ENCODE assay signal across 7 cellular contexts in the genomic region with DNA sequence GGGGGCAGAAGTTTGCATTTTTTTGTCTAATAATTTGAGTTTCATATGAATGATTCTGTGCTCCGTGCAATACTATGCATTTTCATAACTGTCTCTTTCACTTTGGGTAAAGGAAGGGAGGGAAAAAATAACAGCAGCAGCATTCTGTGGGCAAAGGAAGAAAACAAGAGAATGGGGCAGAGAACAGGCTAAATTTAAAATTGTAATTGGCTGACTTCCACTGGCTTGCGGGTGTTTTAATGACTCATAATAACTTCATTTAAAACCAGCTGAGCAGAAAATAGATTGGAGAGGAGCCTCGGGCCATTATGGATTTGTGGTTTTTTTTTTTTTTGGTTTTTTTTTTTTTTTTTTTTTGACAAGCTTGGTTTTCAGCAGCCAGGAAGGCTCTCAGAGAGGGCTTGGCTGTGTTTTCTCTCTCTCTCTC.
DNase-seq lines count a peak whose midpoint lies in the region; ATAC-seq and TF ChIP-seq lines count a peak whose summit lies in the region.

No MANE protein-coding gene starts in this region.

- intact Hi-C loops in HCT116 (cut with micrococcal nuclease), result loop anchor here (10.0 kb wide), 1 partner anchor 262 kb away; a partner anchor contains a TSS
- intact Hi-C loops in left cardiac atrium (cut with DNase I), result no loop called here

- no peak for TF ChIP-seq RAD21 in HCT116 (IDR thresholded peaks at IDR 0.05; ENCODE audit: low read depth)

- H3K4me3 Mint-ChIP-seq in activated naive CD8-positive, alpha-beta T cell treated with anti-CD3 and anti-CD28 coated beads for 36 hours, result peak overlapping the region; percentile 35

- H3K36me3 Mint-ChIP-seq in activated naive CD8-positive, alpha-beta T cell treated with anti-CD3 and anti-CD28 coated beads for 36 hours, result no peaks in the 10 kb centered on the region

- no peaks in the 10 kb centered on the region for H3K9me3 Mint-ChIP-seq in activated naive CD8-positive, alpha-beta T cell treated with anti-CD3 and anti-CD28 coated beads for 36 hours

- no peak for TF ChIP-seq CTCF in HCT116 (IDR thresholded peaks at IDR 0.05 in 2 of 3, conservative IDR thresholded peaks at IDR 0.05 in 1 of 3; ENCODE audit: borderline replicate concordance in 1 of 3, insufficient read depth in 1 of 3, low read depth in 2 of 3, low read length in 2 of 3)
- TF ChIP-seq CTCF in smooth muscle cell (IDR thresholded peaks at IDR 0.05; ENCODE audit: borderline replicate concordance, insufficient read depth, poor library complexity, severe bottlenecking), result no peak

- H3K27ac ChIP-seq in HCT116 (ENCODE audit: low read depth, low read length), result no peak overlapping the region
- no peak overlapping the region for H3K27ac ChIP-seq in smooth muscle cell (ENCODE audit: low read depth)

- H3K4me2 ChIP-seq in HCT116 (ENCODE audit: low read length) (no peak overlapping the region), smooth muscle cell (peak overlapping the region; percentile 35)

- DNase-seq in HCT116 (ENCODE audit: low read depth, low spot score) (no peak), NCI-H2107 treated with DMSO at 0.1 percent for 48 hours (lab: John Stamatoyannopoulos, UW; ENCODE audit: unreplicated experiment) (peak; percentile 82), left cardiac atrium (no peak), smooth muscle cell (lab: John Stamatoyannopoulos, UW; ENCODE audit: unreplicated experiment) (no peak), H7 (no peak)
- no peak for DNase-seq in activated naive CD8-positive, alpha-beta T cell treated with anti-CD3 and anti-CD28 coated beads for 36 hours

- H3K27me3 ChIP-seq in HCT116 (ENCODE audit: insufficient read depth, low read length) (peaks cover 77% of the 10 kb centered on the region), smooth muscle cell (ENCODE audit: low read depth) (peaks cover 7% of the 10 kb centered on the region), H7 (ENCODE audit: control insufficient read depth, insufficient read depth, low read length) (peaks cover 2% of the 10 kb centered on the region; the same call in 1 of the 2 replicates)

- H3F3A ChIP-seq in smooth muscle cell (ENCODE audit: low read depth), result no peaks in the 10 kb centered on the region

- RAD21 ChIA-PET in HCT116 (lab: Charles Lee; ENCODE audit: low non-redundant PET in 1 of 2, low total read pairs in 2 of 2, uncharacterized antibody in 2 of 2, unreplicated experiment in 2 of 2), result interaction anchor here in 1 of 2 experiments (0.5 kb wide), 1 partner anchor 13 kb away, joined by 3 read pairs; no protein-coding TSS in a partner anchor

- ATAC-seq in HCT116 (no peak), left cardiac atrium (peak; percentile 12), HG03196 (IDR thresholded peaks at IDR 0.05; ENCODE audit: unreplicated experiment) (no peak)

- H4K20me1 ChIP-seq in HCT116 (ENCODE audit: insufficient read depth), result no peaks in the 10 kb centered on the region
- H4K20me1 ChIP-seq in smooth muscle cell (ENCODE audit: low read depth), result no peaks in the 10 kb centered on the region

- POLR2A ChIA-PET in HCT116 (lab: Charles Lee), result no interaction called here

- H3K36me3 ChIP-seq in HCT116 (ENCODE audit: control insufficient read depth in 1 of 2, insufficient read depth in 2 of 2, low read length in 2 of 2) (no peaks in the 10 kb centered on the region), smooth muscle cell (ENCODE audit: low read depth) (no peaks in the 10 kb centered on the region), H7 (replicated peaks; ENCODE audit: control insufficient read depth, insufficient read depth, low read length) (no peaks in the 10 kb centered on the region)

- no peaks in the 10 kb centered on the region for H3K9me3 ChIP-seq in HCT116 (ENCODE audit: control insufficient read depth in 1 of 2, insufficient read depth in 1 of 2, low read depth in 1 of 2, low read length in 2 of 2)
- no peaks in the 10 kb centered on the region for H3K9me3 ChIP-seq in smooth muscle cell (replicated peaks; ENCODE audit: low read depth)

- no TSS peak for BruUV-seq in HCT116 (replicated peaks; lab: Mats Ljungman, UMichigan)

- no peaks in the 10 kb centered on the region for H3K9me2 ChIP-seq in HCT116 (ENCODE audit: insufficient read depth)

- H3K4me1 Mint-ChIP-seq in activated naive CD8-positive, alpha-beta T cell treated with anti-CD3 and anti-CD28 coated beads for 36 hours, result peaks cover 74% of the 10 kb centered on the region

- H3K27me3 Mint-ChIP-seq in activated naive CD8-positive, alpha-beta T cell treated with anti-CD3 and anti-CD28 coated beads for 36 hours, result no peaks in the 10 kb centered on the region

- H3K79me2 ChIP-seq in HCT116 (ENCODE audit: insufficient read depth, low read length) (no peaks in the 10 kb centered on the region), smooth muscle cell (ENCODE audit: low read depth) (no peaks in the 10 kb centered on the region)

- TF ChIP-seq POLR2A in HCT116 (IDR thresholded peaks at IDR 0.05; ENCODE audit: borderline replicate concordance, extremely low read depth, insufficient read depth, insufficient read length), result no peak

- peaks cover 8 to 14% of the 10 kb centered on the region in 2 experiments; a peak in 2 of 4 replicates for H3K4me1 ChIP-seq in HCT116 (ENCODE audit: control insufficient read depth in 1 of 2, insufficient read depth in 2 of 2, low read length in 2 of 2)
- peaks cover 24% of the 10 kb centered on the region for H3K4me1 ChIP-seq in smooth muscle cell (ENCODE audit: low read depth)

- H3K9ac ChIP-seq in HCT116 (ENCODE audit: low read length) (no peak overlapping the region), smooth muscle cell (ENCODE audit: low read depth) (no peak overlapping the region)

- H2AFZ ChIP-seq in HCT116 (ENCODE audit: low read depth, low read length, poor library complexity, severe bottlenecking) (no peak overlapping the region), smooth muscle cell (ENCODE audit: low read depth) (no peak overlapping the region)

- CTCF ChIA-PET in HCT116 (lab: Charles Lee), result no interaction called here

- H3K27ac Mint-ChIP-seq in activated naive CD8-positive, alpha-beta T cell treated with anti-CD3 and anti-CD28 coated beads for 36 hours, result peak overlapping the region; percentile 82

- H3K4me3 ChIP-seq in HCT116 (replicated peaks in 1 of 2; ENCODE audit: low read depth in 1 of 2, low read length in 2 of 2) (no peak overlapping the region), smooth muscle cell (no peak overlapping the region), H7 (ENCODE audit: insufficient read depth, low read depth, low read length) (no peak overlapping the region)

- 14% methylated on average over 3 of the region's 3 CpGs for WGBS in smooth muscle cell (ENCODE audit: low lambda C conversion rate)

TF ChIP-seq in HCT116, 20 proteins besides CTCF, POLR2A, EP300 and RAD21:
- TF ChIP-seq SP1 (IDR thresholded peaks at IDR 0.05; ENCODE audit: low read depth), result 0 out of 2 replicates have a peak, but pooled peaks have one; percentile 17
- peak; percentile 39; the same call in 1 of the 2 replicates for TF ChIP-seq POLR2AphosphoS5 (IDR thresholded peaks at IDR 0.05; ENCODE audit: low read depth, low read length)
- peak; percentile 35; the same call in 1 of the 2 replicates for TF ChIP-seq JUND (IDR thresholded peaks at IDR 0.05)
- TF ChIP-seq ZFX (IDR thresholded peaks at IDR 0.05), result no peak
- TF ChIP-seq, protein P1, sequence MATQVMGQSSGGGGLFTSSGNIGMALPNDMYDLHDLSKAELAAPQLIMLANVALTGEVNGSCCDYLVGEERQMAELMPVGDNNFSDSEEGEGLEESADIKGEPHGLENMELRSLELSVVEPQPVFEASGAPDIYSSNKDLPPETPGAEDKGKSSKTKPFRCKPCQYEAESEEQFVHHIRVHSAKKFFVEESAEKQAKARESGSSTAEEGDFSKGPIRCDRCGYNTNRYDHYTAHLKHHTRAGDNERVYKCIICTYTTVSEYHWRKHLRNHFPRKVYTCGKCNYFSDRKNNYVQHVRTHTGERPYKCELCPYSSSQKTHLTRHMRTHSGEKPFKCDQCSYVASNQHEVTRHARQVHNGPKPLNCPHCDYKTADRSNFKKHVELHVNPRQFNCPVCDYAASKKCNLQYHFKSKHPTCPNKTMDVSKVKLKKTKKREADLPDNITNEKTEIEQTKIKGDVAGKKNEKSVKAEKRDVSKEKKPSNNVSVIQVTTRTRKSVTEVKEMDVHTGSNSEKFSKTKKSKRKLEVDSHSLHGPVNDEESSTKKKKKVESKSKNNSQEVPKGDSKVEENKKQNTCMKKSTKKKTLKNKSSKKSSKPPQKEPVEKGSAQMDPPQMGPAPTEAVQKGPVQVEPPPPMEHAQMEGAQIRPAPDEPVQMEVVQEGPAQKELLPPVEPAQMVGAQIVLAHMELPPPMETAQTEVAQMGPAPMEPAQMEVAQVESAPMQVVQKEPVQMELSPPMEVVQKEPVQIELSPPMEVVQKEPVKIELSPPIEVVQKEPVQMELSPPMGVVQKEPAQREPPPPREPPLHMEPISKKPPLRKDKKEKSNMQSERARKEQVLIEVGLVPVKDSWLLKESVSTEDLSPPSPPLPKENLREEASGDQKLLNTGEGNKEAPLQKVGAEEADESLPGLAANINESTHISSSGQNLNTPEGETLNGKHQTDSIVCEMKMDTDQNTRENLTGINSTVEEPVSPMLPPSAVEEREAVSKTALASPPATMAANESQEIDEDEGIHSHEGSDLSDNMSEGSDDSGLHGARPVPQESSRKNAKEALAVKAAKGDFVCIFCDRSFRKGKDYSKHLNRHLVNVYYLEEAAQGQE (IDR thresholded peaks at IDR 0.05; ENCODE audit: low read depth), result no peak
- peak; percentile 55; the same call in 1 of the 2 replicates for TF ChIP-seq FOSL1 (IDR thresholded peaks at IDR 0.05; ENCODE audit: low read depth)

Comparison
In these comparisons a context has a peak if more than half of its experiments do, and no peak if none do; other contexts are left out.
1. ATAC-seq: peak in left cardiac atrium (2 of 2); none in HCT116 (single experiment) and HG03196 (single experiment).